8 cellular contexts compared by ENCODE assay signal in the genomic region with DNA sequence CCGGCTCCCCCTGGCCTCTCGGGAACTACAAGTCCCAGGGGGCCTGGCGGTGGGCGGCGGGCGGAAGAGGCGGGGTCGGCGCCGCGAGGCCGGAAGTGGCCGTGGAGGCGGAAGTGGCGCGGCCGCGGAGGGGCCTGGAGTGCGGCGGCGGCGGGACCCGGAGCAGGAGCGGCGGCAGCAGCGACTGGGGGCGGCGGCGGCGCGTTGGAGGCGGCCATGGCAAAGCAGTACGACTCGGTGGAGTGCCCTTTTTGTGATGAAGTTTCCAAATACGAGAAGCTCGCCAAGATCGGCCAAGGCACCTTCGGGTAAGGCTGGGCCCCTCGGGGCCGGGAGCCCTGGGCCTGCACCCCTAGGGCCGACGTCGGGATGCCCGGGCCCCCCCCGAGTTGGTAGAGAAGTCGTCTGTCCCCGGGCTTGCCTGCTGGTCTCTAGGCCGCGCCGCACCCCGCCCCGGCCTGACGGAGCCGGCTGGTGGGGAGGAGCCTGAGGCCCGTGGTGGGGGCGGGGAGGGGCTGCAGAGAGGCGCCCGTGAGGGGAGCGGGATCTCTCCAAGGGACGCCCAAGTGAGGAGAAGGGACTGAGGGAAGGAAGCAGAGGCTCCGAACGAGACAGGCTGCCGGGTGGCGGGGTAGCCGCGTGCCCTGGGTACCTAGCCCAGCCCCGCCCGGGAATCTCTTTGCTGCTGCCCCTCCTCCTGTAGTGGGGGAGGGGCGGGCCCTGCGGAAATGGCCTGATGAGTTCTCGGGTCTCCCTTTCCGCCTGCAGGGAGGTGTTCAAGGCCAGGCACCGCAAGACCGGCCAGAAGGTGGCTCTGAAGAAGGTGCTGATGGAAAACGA. TPM values are rescaled to one million over a fixed set of nuclear protein-coding genes. Genes with fewer than 3 reads are reported as not detected.
A peak's percentile ranks its signal among the peaks of the same experiment; 100 is the strongest.
DNase-seq lines count a peak whose midpoint lies in the region; ATAC-seq, FAIRE-seq and TF ChIP-seq lines count a peak whose summit lies in the region.

A gene (plus strand): TSS at position 102 of the 840 bp plus-strand sequence. CDS start 115 bp downstream, at position 217.

- peak; percentile 79 for ATAC-seq in HG02798 (IDR thresholded peaks at IDR 0.05; ENCODE audit: poor library complexity, unreplicated experiment)

- TF ChIP-seq CTCF in right atrium auricular region (IDR thresholded peaks at IDR 0.05) (no peak), uterus (IDR thresholded peaks at IDR 0.05) (peak in 1 of 4 experiments; percentile 1)

- peak; percentile 85 for FAIRE-seq in GM12892 (lab: Jason Lieb, UNC)

- H3K4me1 ChIP-seq in right atrium auricular region (peaks cover 0 to 57% of the 10 kb centered on the region in 2 donors), uterus (peaks cover 0 to 11% of the 10 kb centered on the region in 2 donors)

- H3K27ac ChIP-seq in right atrium auricular region, result peak within 1 kb of the TSS; percentile 88 to 96
- H3K27ac ChIP-seq in uterus, result peak within 1 kb of the TSS; percentile 96 to 99

- TF ChIP-seq POLR2A in GM12892 (IDR thresholded peaks at IDR 0.05; ENCODE audit: low read depth, low read length) (peak; percentile 62; the same call in 1 of the 2 replicates), uterus (IDR thresholded peaks at IDR 0.05) (peak; percentile 61 to 71)

- H3K36me3 ChIP-seq in right atrium auricular region (peaks cover 41% of the 10 kb centered on the region), uterus (no peaks in the 10 kb centered on the region)

- H3K27me3 ChIP-seq in right atrium auricular region (no peaks in the 10 kb centered on the region), uterus (no peaks in the 10 kb centered on the region)

- peak; percentile 90 for DNase-seq in GM12892 (ENCODE audit: insufficient read length)
- DNase-seq in NCI-H146 treated with DMSO at 0.1 percent for 48 hours (lab: John Stamatoyannopoulos, UW; ENCODE audit: unreplicated experiment), result peak; percentile 27
- peak; percentile 87 to 96 (median 89) for DNase-seq in T-helper 2 cell
- peak in 55 of 56 donors; percentile 32 to 92 (median 79) for DNase-seq in amygdala (lab: John Stamatoyannopoulos, UW)
- DNase-seq in right atrium auricular region (ENCODE audit: low spot score), result peak; percentile 90
- peak; percentile 91 for DNase-seq in putamen (ENCODE audit: low spot score)
- DNase-seq in uterus, result peak; percentile 90 to 93

- peak within 1 kb of the TSS; percentile 83 to 99 for H3K4me3 ChIP-seq in right atrium auricular region
- peak within 1 kb of the TSS; percentile 89 to 93 for H3K4me3 ChIP-seq in uterus

- intact Hi-C loops in uterus (cut with DNase I; ENCODE audit: low total_unique reads), result no loop called here

- H3K9me3 ChIP-seq in right atrium auricular region (no peaks in the 10 kb centered on the region), uterus (no peaks in the 10 kb centered on the region)

RNA-seq across cellular contexts. Expression of the gene that starts here (rescaled TPM):
- 32.9 TPM for polyA plus RNA-seq in GM12892 (2012; ENCODE audit: missing spikeins)
- total RNA-seq in right atrium auricular region (10 to 100 TPM; 37.2 to 53.3 TPM), uterus (100 to 1,000 TPM in 1 of 4 donors, 10 to 100 TPM in 3; 30.0 to 175 (median 77.4) TPM)

Comparison
In these comparisons a context has a peak if more than half of its experiments do, and no peak if none do; other contexts are left out.
1. Peak in every context shown above with its lines: DNase-seq, ATAC-seq, H3K4me3 ChIP-seq and H3K27ac ChIP-seq.
2. DNase-seq: peak in every context shown above with its lines; median percentile 92 in uterus; 91 in putamen; 90 in GM12892; 90 in right atrium auricular region; 89 in T-helper 2 cell; 79 in amygdala; 27 in NCI-H146 treated with DMSO at 0.1 percent for 48 hours.